In the genomic region with DNA sequence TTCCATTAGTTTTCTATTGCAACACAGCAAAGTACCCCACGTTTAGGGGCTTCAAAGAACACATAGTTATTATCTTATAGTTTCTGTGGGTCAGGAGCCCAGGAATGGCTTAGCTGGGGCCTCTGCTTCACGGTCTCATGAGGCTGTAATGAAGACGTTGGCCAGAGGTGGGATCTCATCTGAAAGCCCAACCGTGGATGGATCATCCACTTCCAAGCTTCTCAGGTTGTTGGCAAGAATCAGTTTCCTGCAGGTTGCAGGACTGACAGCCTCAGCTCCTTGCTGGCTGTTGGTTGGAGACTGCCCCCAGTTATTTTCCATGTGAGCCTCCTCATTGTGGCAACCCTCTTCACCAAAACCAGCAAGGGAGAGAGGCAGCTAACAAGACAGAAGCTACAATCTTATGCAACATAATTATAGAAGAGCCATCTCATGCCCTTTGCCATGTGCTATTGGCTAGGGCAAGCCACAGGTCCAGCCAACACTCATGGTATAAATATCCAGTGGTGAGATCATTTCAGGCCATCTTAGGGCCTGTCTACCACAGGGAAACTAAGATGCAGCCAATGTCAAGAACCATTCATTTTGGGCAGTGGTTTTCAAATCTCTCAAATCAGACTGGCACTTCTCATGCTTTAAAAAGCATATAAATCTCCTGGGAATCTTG, we compare ENCODE assay signal across 28 cellular contexts.
"Had no signal": no experiment of that assay in that cellular context is flagged by ENCODE, and none has a peak within 500 bp of the region (broad histone marks: within the 10 kb centered on the region; RNA-seq: fewer than 3 reads in every experiment).

No MANE protein-coding gene starts in this region.

- H3K9me3 ChIP-seq: suprapubic skin, testis, thoracic aorta, thyroid gland, tibial artery, transverse colon, upper lobe of right lung, uterus, vagina had no signal

- H3K36me3 Mint-ChIP-seq: stimulated activated effector memory CD8-positive, alpha-beta T cell treated with anti-CD3 and anti-CD28 coated beads, Interleukin-12 subunit alpha, Interleukin-12 subunit beta, amount 100 ng/mL, for 72 hours; stimulated activated memory B cell treated with anti-CD40 and anti-IgM and Interleukin-4, amounts not matched to agents 10 μg/mL and 1 μg/mL and 100 μg/mL, for 72 hours; stimulated activated naive B cell treated with anti-CD40 and anti-IgM and Interleukin-4, amounts not matched to agents 10 μg/mL and 1 μg/mL and 100 μg/mL, for 72 hours; type B pancreatic cell had no signal

- H3K27ac Mint-ChIP-seq: stimulated activated effector memory CD8-positive, alpha-beta T cell treated with anti-CD3 and anti-CD28 coated beads, Interleukin-12 subunit alpha, Interleukin-12 subunit beta, amount 100 ng/mL, for 72 hours; stimulated activated memory B cell treated with anti-CD40 and anti-IgM and Interleukin-4, amounts not matched to agents 10 μg/mL and 1 μg/mL and 100 μg/mL, for 72 hours; stimulated activated naive B cell treated with anti-CD40 and anti-IgM and Interleukin-4, amounts not matched to agents 10 μg/mL and 1 μg/mL and 100 μg/mL, for 72 hours; stimulated activated naive CD8-positive, alpha-beta T cell treated with anti-CD3 and anti-CD28 coated beads, Interleukin-15, amount 100 ng/mL, for 72 hours; stimulated activated naive CD8-positive, alpha-beta T cell treated with anti-CD3 and anti-CD28 coated beads, Interleukin-15, Interleukin-2, amounts not matched to agents 100 ng/mL and 50 ng/mL, for 24 hours; type B pancreatic cell had no signal

- H3K9me3 Mint-ChIP-seq: type B pancreatic cell had no signal

- DNase-seq: stimulated activated CD4-positive, alpha-beta T cell treated with anti-CD3 and anti-CD28 coated beads, Interleukin-2, amount 100 ng/mL, for 48 hours; stimulated activated CD4-positive, alpha-beta T cell treated with anti-CD3 and anti-CD28 coated beads, Interleukin-4, amount 100 ng/mL, for 1 hour; stimulated activated CD4-positive, alpha-beta T cell treated with anti-CD3 and anti-CD28 coated beads, Interleukin-4, amount 100 ng/mL, for 24 hours; stimulated activated CD4-positive, alpha-beta T cell treated with anti-CD3 and anti-CD28 coated beads, Interleukin-4, amount 100 ng/mL, for 4 hours; stimulated activated CD8-positive, alpha-beta memory T cell treated with anti-CD3 and anti-CD28 coated beads, Interleukin-4, amount 100 ng/mL, for 48 hours; stimulated activated naive B cell treated with anti-CD40 and anti-IgM and Interleukin-4, amounts not matched to agents 10 μg/mL and 1 μg/mL and 100 μg/mL, for 72 hours; stimulated activated naive CD4-positive, alpha-beta T cell; stimulated activated naive CD4-positive, alpha-beta T cell treated with Interleukin-2 at 50 U/mL for 16 hours; stimulated activated naive CD8-positive, alpha-beta T cell treated with anti-CD3 and anti-CD28 coated beads, Interleukin-15, amount 100 ng/mL, for 72 hours; stimulated activated naive CD8-positive, alpha-beta T cell treated with anti-CD3 and anti-CD28 coated beads, Interleukin-15, Interleukin-2, amounts not matched to agents 100 U/mL and 50 U/mL, for 24 hours; stomach; substantia nigra; testis; thyroid gland; tibial artery; transverse colon; trophoblast cell; upper lobe of left lung; upper lobe of right lung; uterus had no signal

- ATAC-seq: stimulated activated effector memory CD8-positive, alpha-beta T cell treated with anti-CD3 and anti-CD28 coated beads, Interleukin-12 subunit alpha, Interleukin-12 subunit beta, amount 100 ng/mL, for 72 hours; stimulated activated memory B cell treated with anti-CD40 and anti-IgM and Interleukin-4, amounts not matched to agents 10 μg/mL and 1 μg/mL and 100 μg/mL, for 72 hours; stimulated activated naive B cell treated with anti-CD40 and anti-IgM and Interleukin-4, amounts not matched to agents 10 μg/mL and 1 μg/mL and 100 μg/mL, for 72 hours; stimulated activated naive CD8-positive, alpha-beta T cell treated with anti-CD3 and anti-CD28 coated beads, Interleukin-15, amount 100 ng/mL, for 72 hours; stimulated activated naive CD8-positive, alpha-beta T cell treated with anti-CD3 and anti-CD28 coated beads, Interleukin-15, Interleukin-2, amounts not matched to agents 100 U/mL and 50 U/mL, for 24 hours; upper lobe of right lung had no signal

- H3K36me3 ChIP-seq: stomach, suprapubic skin, thoracic aorta, thyroid gland, tibial artery, tibial nerve, transverse colon, upper lobe of left lung, upper lobe of right lung, uterus, vagina had no signal

- H3K4me3 ChIP-seq: stomach, suprapubic skin, testis, thoracic aorta, thyroid gland, tibial artery, tibial nerve, transverse colon, upper lobe of left lung, upper lobe of right lung, uterus, vagina had no signal

- H3K4me3 Mint-ChIP-seq: stimulated activated effector memory CD8-positive, alpha-beta T cell treated with anti-CD3 and anti-CD28 coated beads, Interleukin-12 subunit alpha, Interleukin-12 subunit beta, amount 100 ng/mL, for 72 hours; stimulated activated memory B cell treated with anti-CD40 and anti-IgM and Interleukin-4, amounts not matched to agents 10 μg/mL and 1 μg/mL and 100 μg/mL, for 72 hours; stimulated activated naive B cell treated with anti-CD40 and anti-IgM and Interleukin-4, amounts not matched to agents 10 μg/mL and 1 μg/mL and 100 μg/mL, for 72 hours; stimulated activated naive CD8-positive, alpha-beta T cell treated with anti-CD3 and anti-CD28 coated beads, Interleukin-15, amount 100 ng/mL, for 72 hours; stimulated activated naive CD8-positive, alpha-beta T cell treated with anti-CD3 and anti-CD28 coated beads, Interleukin-15, Interleukin-2, amounts not matched to agents 100 ng/mL and 50 ng/mL, for 24 hours; type B pancreatic cell had no signal

- H3K27ac ChIP-seq: stomach, suprapubic skin, testis, thoracic aorta, thyroid gland, tibial artery, tibial nerve, transverse colon, upper lobe of left lung, upper lobe of right lung, uterus, vagina had no signal

- H3K27me3 ChIP-seq: suprapubic skin, testis, thyroid gland, tibial artery, tibial nerve, transverse colon, upper lobe of left lung, uterus, vagina had no signal

- H3K4me1 ChIP-seq: stomach, suprapubic skin, testis, thyroid gland, tibial artery, tibial nerve, transverse colon, upper lobe of left lung, upper lobe of right lung, uterus, vagina had no signal

- H3K4me1 Mint-ChIP-seq: stimulated activated effector memory CD8-positive, alpha-beta T cell treated with anti-CD3 and anti-CD28 coated beads, Interleukin-12 subunit alpha, Interleukin-12 subunit beta, amount 100 ng/mL, for 72 hours; stimulated activated memory B cell treated with anti-CD40 and anti-IgM and Interleukin-4, amounts not matched to agents 10 μg/mL and 1 μg/mL and 100 μg/mL, for 72 hours; stimulated activated naive B cell treated with anti-CD40 and anti-IgM and Interleukin-4, amounts not matched to agents 10 μg/mL and 1 μg/mL and 100 μg/mL, for 72 hours; stimulated activated naive CD8-positive, alpha-beta T cell treated with anti-CD3 and anti-CD28 coated beads, Interleukin-15, amount 100 ng/mL, for 72 hours had no signal
